13 cellular contexts compared by ENCODE assay signal in genomic region chr2:54459037-54459441, GRCh38. TPM values are rescaled to one million over a fixed set of nuclear protein-coding genes. Genes with fewer than 3 reads are reported as not detected.
DNase-seq lines count a peak whose midpoint lies in the region; ATAC-seq and TF ChIP-seq lines count a peak whose summit lies in the region.
"Had no signal": no experiment of that assay in that cellular context is flagged by ENCODE, and none has a peak within 500 bp of the region (broad histone marks: within the 10 kb centered on the region; RNA-seq: fewer than 3 reads in every experiment).

No MANE protein-coding gene starts in this region.

- ATAC-seq in left ventricle myocardium superior, result no peak
- ATAC-seq in upper lobe of right lung, result no peak

- H3K4me3 ChIP-seq in left ventricle myocardium inferior (peak overlapping the region; percentile 87), upper lobe of right lung (peak overlapping the region; percentile 70)
- H3K4me3 ChIP-seq: PC-9 had no signal

- TF ChIP-seq CTCF in left ventricle myocardium inferior (IDR thresholded peaks at IDR 0.05; ENCODE audit: borderline replicate concordance) (no peak), upper lobe of right lung (IDR thresholded peaks at IDR 0.05) (no peak)

- no peaks in the 10 kb centered on the region for H3K9me3 ChIP-seq in left ventricle myocardium inferior (replicated peaks)
- no peaks in the 10 kb centered on the region for H3K9me3 ChIP-seq in upper lobe of right lung

- H3K27ac ChIP-seq in left ventricle myocardium inferior (replicated peaks) (peak overlapping the region; percentile 99), upper lobe of right lung (peak overlapping the region; percentile 89)
- H3K27ac ChIP-seq: C4-2B, epithelial cell of prostate, HL-60, parathyroid adenoma, PC-9 had no signal

- H3K27me3 ChIP-seq in left ventricle myocardium inferior (ENCODE audit: low read depth), result no peaks in the 10 kb centered on the region
- no peaks in the 10 kb centered on the region for H3K27me3 ChIP-seq in upper lobe of right lung

- intact Hi-C loops in left ventricle myocardium inferior (cut with micrococcal nuclease) (no loop called here), left ventricle myocardium superior (cut with micrococcal nuclease) (no loop called here), upper lobe of right lung (cut with DNase I) (no loop called here)

- H3K4me1 ChIP-seq in left ventricle myocardium inferior (peaks cover 91% of the 10 kb centered on the region), upper lobe of right lung (peaks cover 31% of the 10 kb centered on the region)

- no peak for DNase-seq in left ventricle myocardium inferior
- DNase-seq in left ventricle myocardium superior, result no peak
- DNase-seq in UCSD-AML1 (lab: John Stamatoyannopoulos, UW; ENCODE audit: unreplicated experiment), result peak; percentile 36
- DNase-seq in kidney tubule cell (ENCODE audit: low spot score), result peak; percentile 55
- DNase-seq in upper lobe of right lung, result no peak
- no peak for DNase-seq in NCI-H2107 (lab: John Stamatoyannopoulos, UW)
- DNase-seq in activated naive CD4-positive, alpha-beta T cell treated with Interleukin-2 at 50 U/mL for 16 hours, result no peak
- DNase-seq in T-helper 9 cell, result no peak
- DNase-seq: PC-9 had no signal

- H3K36me3 ChIP-seq in left ventricle myocardium inferior, result no peaks in the 10 kb centered on the region
- H3K36me3 ChIP-seq in upper lobe of right lung, result no peaks in the 10 kb centered on the region

RNA-seq across cellular contexts. Expression of gene SPTBN1, which starts 2.9 kb away (rescaled TPM):
- total RNA-seq in left ventricle myocardium inferior (484 TPM), left ventricle myocardium superior (468 TPM), upper lobe of right lung (813 TPM)

Comparison
In these comparisons a context has a peak if more than half of its experiments do, and no peak if none do; other contexts are left out.
1. DNase-seq: peak in UCSD-AML1 (single experiment) and kidney tubule cell (single experiment); none in left ventricle myocardium inferior (single experiment), left ventricle myocardium superior (single experiment), upper lobe of right lung (single experiment), NCI-H2107 (single experiment), activated naive CD4-positive, alpha-beta T cell treated with Interleukin-2 at 50 U/mL for 16 hours (single experiment) and T-helper 9 cell (single experiment).